15 cellular contexts compared by ENCODE assay signal in genomic region chr12:62799766-62800406, GRCh38.
DNase-seq lines count a peak whose midpoint lies in the region; ATAC-seq, FAIRE-seq and TF ChIP-seq lines count a peak whose summit lies in the region.
"Had no signal": no experiment of that assay in that cellular context is flagged by ENCODE, and none has a peak within 500 bp of the region (broad histone marks: within the 10 kb centered on the region; RNA-seq: fewer than 3 reads in every experiment).

No MANE protein-coding gene starts in this region.

- H3K27me3 ChIP-seq in HepG2 (ENCODE audit: control insufficient read depth in 1 of 2, insufficient read depth in 2 of 2, low read length in 2 of 2) (no peaks in the 10 kb centered on the region), right lobe of liver (no peaks in the 10 kb centered on the region)
- H3K27me3 ChIP-seq in CD4-positive, alpha-beta T cell (ENCODE audit: control insufficient read depth, insufficient read depth, low read length) = no peaks in the 10 kb centered on the region
- H3K27me3 ChIP-seq: cardiac muscle cell, suprapubic skin had no signal

- H3K27me3 Mint-ChIP-seq in CD4-positive, alpha-beta T cell = peaks cover 4% of the 10 kb centered on the region
- H3K27me3 Mint-ChIP-seq: activated naive CD4-positive, alpha-beta T cell treated with anti-CD3 and anti-CD28 coated beads, Interleukin-2, amount 50 U/mL, for 24 hours had no signal

- H3K27ac Mint-ChIP-seq in CD4-positive, alpha-beta T cell = no peak overlapping the region
- H3K27ac Mint-ChIP-seq: activated naive CD4-positive, alpha-beta T cell treated with anti-CD3 and anti-CD28 coated beads, Interleukin-2, amount 50 U/mL, for 24 hours; immature natural killer cell; mesothelial cell of epicardium had no signal

- no peaks in the 10 kb centered on the region for H3K9me3 Mint-ChIP-seq in CD4-positive, alpha-beta T cell
- H3K9me3 Mint-ChIP-seq: activated naive CD4-positive, alpha-beta T cell treated with anti-CD3 and anti-CD28 coated beads, Interleukin-2, amount 50 U/mL, for 24 hours; immature natural killer cell; mesothelial cell of epicardium had no signal

- H3K36me3 Mint-ChIP-seq in CD4-positive, alpha-beta T cell (ENCODE audit: low read depth) = no peaks in the 10 kb centered on the region
- H3K36me3 Mint-ChIP-seq: activated naive CD4-positive, alpha-beta T cell treated with anti-CD3 and anti-CD28 coated beads, Interleukin-2, amount 50 U/mL, for 24 hours; immature natural killer cell; mesothelial cell of epicardium had no signal

- no peak for FAIRE-seq in HepG2 (lab: Jason Lieb, UNC)

- no peak overlapping the region for H3K4me3 Mint-ChIP-seq in CD4-positive, alpha-beta T cell
- H3K4me3 Mint-ChIP-seq: activated naive CD4-positive, alpha-beta T cell treated with anti-CD3 and anti-CD28 coated beads, Interleukin-2, amount 50 U/mL, for 24 hours; immature natural killer cell; mesothelial cell of epicardium had no signal

- POLR2A ChIA-PET in HepG2 (lab: Yijun Ruan, JAX) = no interaction called here
- POLR2A ChIA-PET in CD4-positive, alpha-beta T cell (lab: Charles Lee) = interaction anchor here (1.0 to 1.3 kb wide), 2 partner anchors 197 to 218 kb away, joined by 5 to 6 read pairs; no protein-coding TSS in a partner anchor

- no peak overlapping the region for H3K4me2 ChIP-seq in HepG2 (ENCODE audit: low read depth, low read length)

- TF ChIP-seq POLR2A in HepG2 (IDR thresholded peaks at IDR 0.05; ENCODE audit: insufficient read depth in 1 of 2, low read depth in 2 of 2, low read length in 2 of 2) = no peak
- TF ChIP-seq POLR2A in right lobe of liver (IDR thresholded peaks at IDR 0.05) = no peak

- H3K27ac ChIP-seq in HepG2 (ENCODE audit: extremely low read length, insufficient read depth, low read length) (no peak overlapping the region), right lobe of liver (no peak overlapping the region)
- no peak overlapping the region for H3K27ac ChIP-seq in CD4-positive, alpha-beta T cell (ENCODE audit: low read depth, low read length)
- H3K27ac ChIP-seq: cardiac muscle cell, HL-60, SK-N-MC, suprapubic skin had no signal

- no peak for DNase-seq in HepG2 (ENCODE audit: low spot score)
- no peak for DNase-seq in right lobe of liver
- DNase-seq in NCI-H526 (lab: John Stamatoyannopoulos, UW) = peak; percentile 81 to 86
- no peak for DNase-seq in superior temporal gyrus (ENCODE audit: extremely low spot score)
- DNase-seq in HUDEP-2 (lab: John Stamatoyannopoulos, UW; ENCODE audit: unreplicated experiment in 76 of 76) = no peak
- no peak for DNase-seq in CD4-positive, alpha-beta T cell

- intact Hi-C loops in HepG2 (cut with micrococcal nuclease; ENCODE audit: unreplicated experiment) = loop anchor here (1.0 to 2.0 kb wide), 3 partner anchors 135 to 268 kb away; partner anchors contain the start of gene PPM1H
- intact Hi-C loops in right lobe of liver (cut with DNase I) = loop anchor here (10.0 kb wide), 1 partner anchor 365 kb away; no protein-coding TSS in a partner anchor
- intact Hi-C loops in CD4-positive, alpha-beta T cell (cut with DNase I, micrococcal nuclease) = loop anchor here in 1 of 2 experiments (1.0 kb wide), 1 partner anchor 219 kb away; no protein-coding TSS in a partner anchor

- TF ChIP-seq CTCF in HepG2 (CRISPR knock-in tag; IDR thresholded peaks at IDR 0.05) (no peak), right lobe of liver (IDR thresholded peaks at IDR 0.05) (no peak)
- TF ChIP-seq CTCF in CD4-positive, alpha-beta T cell (IDR thresholded peaks at IDR 0.05) = no peak

- TF ChIP-seq RAD21 in HepG2 (CRISPR knock-in tag; IDR thresholded peaks at IDR 0.05) = no peak

- H3K9ac ChIP-seq in HepG2 (ENCODE audit: insufficient read depth, low read depth, low read length) = no peak overlapping the region

- TF ChIP-seq EP300 in HepG2 (IDR thresholded peaks at IDR 0.05; ENCODE audit: low read depth in 2 of 2, low read length in 2 of 2) (no peak), HepG2 (CRISPR knock-in tag; IDR thresholded peaks at IDR 0.05; ENCODE audit: borderline replicate concordance) (no peak)

- no peaks in the 10 kb centered on the region for H3K4me1 Mint-ChIP-seq in CD4-positive, alpha-beta T cell (ENCODE audit: low read depth)
- H3K4me1 Mint-ChIP-seq: activated naive CD4-positive, alpha-beta T cell treated with anti-CD3 and anti-CD28 coated beads, Interleukin-2, amount 50 U/mL, for 24 hours; immature natural killer cell had no signal

- H3K36me3 ChIP-seq in HepG2 (replicated peaks in 1 of 2; ENCODE audit: control insufficient read depth in 1 of 2, insufficient read depth in 2 of 2, low read length in 2 of 2) (peaks cover 13 to 62% of the 10 kb centered on the region in 2 experiments), right lobe of liver (no peaks in the 10 kb centered on the region)
- H3K36me3 ChIP-seq: cardiac muscle cell, suprapubic skin had no signal

- H4K20me1 ChIP-seq in HepG2 (ENCODE audit: insufficient read depth, low read length) = no peaks in the 10 kb centered on the region

- H3K4me1 ChIP-seq in HepG2 (ENCODE audit: insufficient read depth, low read length) (no peaks in the 10 kb centered on the region), right lobe of liver (no peaks in the 10 kb centered on the region)
- H3K4me1 ChIP-seq: suprapubic skin had no signal

- no peak overlapping the region for H2AFZ ChIP-seq in HepG2 (ENCODE audit: low read length)

- BruUV-seq in HepG2 (replicated peaks; lab: Mats Ljungman, UMichigan) = no TSS peak

- H3K4me3 ChIP-seq in HepG2 (replicated peaks in 1 of 3; ENCODE audit: insufficient read depth in 1 of 3, low read depth in 2 of 3, low read length in 3 of 3) = no peak overlapping the region
- H3K4me3 ChIP-seq in right lobe of liver = no peak overlapping the region
- H3K4me3 ChIP-seq: cardiac muscle cell, SK-N-MC, suprapubic skin had no signal

- in situ Hi-C loops in HepG2 (cut with HindIII; ENCODE audit: extremely low pct_ligation_motif_present, low pct_unique_long_range_greater_than_20kb) = loop anchor here (10.0 kb wide), 1 partner anchor 365 kb away; no protein-coding TSS in a partner anchor

- ATAC-seq in HepG2 = no peak
- no peak for ATAC-seq in right lobe of liver
- peak; percentile 48 for ATAC-seq in HG02798 (IDR thresholded peaks at IDR 0.05; ENCODE audit: poor library complexity, unreplicated experiment)
- ATAC-seq in HG02970 (IDR thresholded peaks at IDR 0.05; ENCODE audit: low FRiP score, unreplicated experiment) = no peak
- ATAC-seq in CD4-positive, alpha-beta T cell (ENCODE audit: poor library complexity) = no peak

- CTCF ChIA-PET in HepG2 (lab: Yijun Ruan, JAX; ENCODE audit: low intra/inter-chr PET ratio, low total read pairs) = no interaction called here
- CTCF ChIA-PET in CD4-positive, alpha-beta T cell (lab: Charles Lee) = interaction anchor here (0.6 to 1.9 kb wide), 9 partner anchors 10 to 362 kb away, joined by 3 to 16 read pairs (median 3); no protein-coding TSS in a partner anchor

- H3K79me2 ChIP-seq in HepG2 (ENCODE audit: insufficient read depth, low read length) = peaks cover under 1% of the 10 kb centered on the region

- H3K9me3 ChIP-seq in HepG2 (ENCODE audit: low read length) (no peaks in the 10 kb centered on the region), right lobe of liver (no peaks in the 10 kb centered on the region)
- no peaks in the 10 kb centered on the region for H3K9me3 ChIP-seq in CD4-positive, alpha-beta T cell (ENCODE audit: control insufficient read depth, low read length)
- H3K9me3 ChIP-seq: suprapubic skin had no signal

- 95% methylated on average over 9 of the region's 9 CpGs for WGBS in HepG2 (ENCODE audit: low lambda C conversion rate)
- WGBS in right lobe of liver (ENCODE audit: insufficient coverage, low coverage, low lambda C conversion rate, missing lambda C conversion rate) = 78% methylated on average over 9 of the region's 9 CpGs

TF ChIP-seq in HepG2, 621 proteins besides CTCF, POLR2A, EP300 and RAD21:
- TF ChIP-seq GZF1 (CRISPR knock-in tag; IDR thresholded peaks at IDR 0.05) (no peak), RBM22 (optimal IDR thresholded peaks at IDR 0.05; ENCODE audit: low read length) (peak; percentile 28)

Comparison
In these comparisons a context has a peak if more than half of its experiments do, and no peak if none do; other contexts are left out.
1. DNase-seq: peak in NCI-H526 (2 of 2); none in HepG2 (single experiment), right lobe of liver (0 of 3), superior temporal gyrus (single experiment), HUDEP-2 (0 of 76) and CD4-positive, alpha-beta T cell (0 of 10).